ENCODE assay signal across 1 cellular context in the genomic region with DNA sequence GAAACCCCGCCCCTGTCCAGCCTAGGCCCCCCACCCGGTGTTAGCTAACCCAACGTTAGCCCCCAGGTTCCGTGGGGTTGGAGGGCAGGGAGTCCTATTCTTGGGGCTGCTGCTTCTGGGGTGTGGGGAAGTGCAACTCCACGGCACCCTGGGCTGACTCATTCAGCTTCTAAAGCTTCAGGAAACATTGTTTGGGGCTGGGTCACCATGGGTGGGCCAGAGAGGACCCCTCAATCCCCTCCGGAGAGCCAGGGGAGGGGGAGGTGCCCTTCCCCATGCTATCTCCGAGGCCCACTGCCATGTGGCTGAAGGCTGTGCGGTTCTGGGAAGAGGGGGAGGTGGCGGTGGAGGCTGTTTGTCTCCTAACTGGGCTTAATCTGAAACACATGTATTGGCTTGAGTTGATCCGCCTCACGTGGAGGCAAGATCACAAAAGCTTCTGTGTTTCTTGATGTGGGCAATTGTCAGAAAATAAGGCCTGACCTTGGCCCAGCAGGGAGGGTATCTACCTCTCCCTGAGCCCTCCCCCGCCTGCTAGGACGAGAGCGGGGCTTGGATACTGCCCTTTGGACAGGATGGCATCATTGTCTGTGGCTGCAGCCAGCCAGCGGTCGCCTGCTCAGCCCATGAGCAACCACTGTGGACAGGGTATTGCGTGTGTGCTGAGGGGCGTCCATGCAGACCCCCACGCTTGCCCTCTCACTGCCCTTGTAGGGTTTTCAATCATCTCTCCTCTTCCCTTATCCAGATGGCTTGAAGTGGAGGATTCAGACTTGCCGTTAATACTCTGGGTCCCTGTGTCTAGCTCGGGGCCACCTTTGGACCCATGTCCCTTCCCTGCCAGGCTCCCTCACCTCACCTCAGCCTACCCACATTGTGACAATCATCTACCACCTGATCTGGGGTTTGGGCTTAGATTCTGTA.
A peak's percentile ranks its signal among the peaks of the same experiment; 100 is the strongest.
TF ChIP-seq lines count a peak whose summit lies in the region.

No MANE protein-coding gene starts in this region.

TF ChIP-seq in HepG2, 621 proteins besides CTCF, POLR2A, EP300 and RAD21 (continued from another document and continues in another):
- TF ChIP-seq ZHX2 (IDR thresholded peaks at IDR 0.05; ENCODE audit: low read depth), result peak; percentile 72
- TF ChIP-seq ZHX2 (CRISPR knock-in tag; IDR thresholded peaks at IDR 0.05; ENCODE audit: borderline replicate concordance), result no peak; the same call in 1 of the 2 replicates
- TF ChIP-seq, protein P1, sequence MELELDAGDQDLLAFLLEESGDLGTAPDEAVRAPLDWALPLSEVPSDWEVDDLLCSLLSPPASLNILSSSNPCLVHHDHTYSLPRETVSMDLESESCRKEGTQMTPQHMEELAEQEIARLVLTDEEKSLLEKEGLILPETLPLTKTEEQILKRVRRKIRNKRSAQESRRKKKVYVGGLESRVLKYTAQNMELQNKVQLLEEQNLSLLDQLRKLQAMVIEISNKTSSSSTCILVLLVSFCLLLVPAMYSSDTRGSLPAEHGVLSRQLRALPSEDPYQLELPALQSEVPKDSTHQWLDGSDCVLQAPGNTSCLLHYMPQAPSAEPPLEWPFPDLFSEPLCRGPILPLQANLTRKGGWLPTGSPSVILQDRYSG (CRISPR knock-in tag; IDR thresholded peaks at IDR 0.05), result no peak
- TF ChIP-seq DZIP1 (CRISPR knock-in tag; IDR thresholded peaks at IDR 0.05), result no peak
- no peak for TF ChIP-seq BRCA1 (CRISPR knock-in tag; IDR thresholded peaks at IDR 0.05)
- TF ChIP-seq POLR2AphosphoS5 (IDR thresholded peaks at IDR 0.05; ENCODE audit: low read depth, low read length), result peak; percentile 77
- TF ChIP-seq, protein P2, sequence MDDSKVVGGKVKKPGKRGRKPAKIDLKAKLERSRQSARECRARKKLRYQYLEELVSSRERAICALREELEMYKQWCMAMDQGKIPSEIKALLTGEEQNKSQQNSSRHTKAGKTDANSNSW (CRISPR knock-in tag; IDR thresholded peaks at IDR 0.05; ENCODE audit: borderline replicate concordance), result no peak; the same call in 1 of the 2 replicates
- TF ChIP-seq, protein P3, sequence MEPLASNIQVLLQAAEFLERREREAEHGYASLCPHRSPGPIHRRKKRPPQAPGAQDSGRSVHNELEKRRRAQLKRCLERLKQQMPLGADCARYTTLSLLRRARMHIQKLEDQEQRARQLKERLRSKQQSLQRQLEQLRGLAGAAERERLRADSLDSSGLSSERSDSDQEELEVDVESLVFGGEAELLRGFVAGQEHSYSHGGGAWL (CRISPR knock-in tag; IDR thresholded peaks at IDR 0.05), result peak; percentile 50; the same call in 1 of the 2 replicates
- peak; percentile 96 for TF ChIP-seq HDAC2 (CRISPR knock-in tag; IDR thresholded peaks at IDR 0.05)
- no peak for TF ChIP-seq TIGD3 (CRISPR knock-in tag; IDR thresholded peaks at IDR 0.05; ENCODE audit: borderline replicate concordance)
- no peak for TF ChIP-seq SNAPC2 (CRISPR knock-in tag; IDR thresholded peaks at IDR 0.05)
- no peak for TF ChIP-seq MAFG (CRISPR knock-in tag; IDR thresholded peaks at IDR 0.05)
- TF ChIP-seq JDP2 (CRISPR knock-in tag; IDR thresholded peaks at IDR 0.05; ENCODE audit: borderline replicate concordance), result no peak
- TF ChIP-seq ZNF512 (CRISPR knock-in tag; IDR thresholded peaks at IDR 0.05), result no peak
- TF ChIP-seq PHB2 (IDR thresholded peaks at IDR 0.05; ENCODE audit: partially characterized antibody), result no peak
- peak; percentile 52 for TF ChIP-seq HNRNPH1 (optimal IDR thresholded peaks at IDR 0.05; ENCODE audit: low read depth, low read length)
- TF ChIP-seq, protein P4, sequence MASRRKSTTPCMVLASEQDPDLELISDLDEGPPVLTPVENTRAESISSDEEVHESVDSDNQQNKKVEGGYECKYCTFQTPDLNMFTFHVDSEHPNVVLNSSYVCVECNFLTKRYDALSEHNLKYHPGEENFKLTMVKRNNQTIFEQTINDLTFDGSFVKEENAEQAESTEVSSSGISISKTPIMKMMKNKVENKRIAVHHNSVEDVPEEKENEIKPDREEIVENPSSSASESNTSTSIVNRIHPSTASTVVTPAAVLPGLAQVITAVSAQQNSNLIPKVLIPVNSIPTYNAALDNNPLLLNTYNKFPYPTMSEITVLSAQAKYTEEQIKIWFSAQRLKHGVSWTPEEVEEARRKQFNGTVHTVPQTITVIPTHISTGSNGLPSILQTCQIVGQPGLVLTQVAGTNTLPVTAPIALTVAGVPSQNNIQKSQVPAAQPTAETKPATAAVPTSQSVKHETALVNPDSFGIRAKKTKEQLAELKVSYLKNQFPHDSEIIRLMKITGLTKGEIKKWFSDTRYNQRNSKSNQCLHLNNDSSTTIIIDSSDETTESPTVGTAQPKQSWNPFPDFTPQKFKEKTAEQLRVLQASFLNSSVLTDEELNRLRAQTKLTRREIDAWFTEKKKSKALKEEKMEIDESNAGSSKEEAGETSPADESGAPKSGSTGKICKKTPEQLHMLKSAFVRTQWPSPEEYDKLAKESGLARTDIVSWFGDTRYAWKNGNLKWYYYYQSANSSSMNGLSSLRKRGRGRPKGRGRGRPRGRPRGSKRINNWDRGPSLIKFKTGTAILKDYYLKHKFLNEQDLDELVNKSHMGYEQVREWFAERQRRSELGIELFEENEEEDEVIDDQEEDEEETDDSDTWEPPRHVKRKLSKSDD (CRISPR knock-in tag; IDR thresholded peaks at IDR 0.05; ENCODE audit: low read depth), result peak; percentile 73; the same call in 1 of the 2 replicates
- TF ChIP-seq ZNF614 (CRISPR knock-in tag; IDR thresholded peaks at IDR 0.05; ENCODE audit: borderline replicate concordance), result no peak; the same call in 1 of the 2 replicates
- TF ChIP-seq ZNF674 (CRISPR knock-in tag; IDR thresholded peaks at IDR 0.05; ENCODE audit: low read depth), result no peak
- peak; percentile 94 for TF ChIP-seq RARA (CRISPR knock-in tag; IDR thresholded peaks at IDR 0.05)
- no peak for TF ChIP-seq ZNF546 (CRISPR knock-in tag; conservative IDR thresholded peaks at IDR 0.05)
- peak; percentile 71; the same call in 1 of the 2 replicates for TF ChIP-seq CEBPB (IDR thresholded peaks at IDR 0.05; ENCODE audit: borderline replicate concordance, low read depth, low read length)
- peak; percentile 91 for TF ChIP-seq SOX13 (IDR thresholded peaks at IDR 0.05)
- peak in 1 of 2 experiments; percentile 98; a peak in 2 of 4 replicates for TF ChIP-seq SOX13 (CRISPR knock-in tag; conservative IDR thresholded peaks at IDR 0.05 in 1 of 2, IDR thresholded peaks at IDR 0.05 in 1 of 2)
- TF ChIP-seq ZNF33A (CRISPR knock-in tag; IDR thresholded peaks at IDR 0.05; ENCODE audit: borderline replicate concordance), result no peak
- TF ChIP-seq CREM (IDR thresholded peaks at IDR 0.05), result peak; percentile 66; the same call in 1 of the 2 replicates
- TF ChIP-seq CREM (CRISPR knock-in tag; IDR thresholded peaks at IDR 0.05), result no peak
- TF ChIP-seq TAF1 (CRISPR knock-in tag; IDR thresholded peaks at IDR 0.05), result peak; percentile 67
- TF ChIP-seq FOXP1 (IDR thresholded peaks at IDR 0.05), result no peak
- peak; percentile 75 for TF ChIP-seq FOXP1 (CRISPR knock-in tag; IDR thresholded peaks at IDR 0.05)
- TF ChIP-seq ELK4 (CRISPR knock-in tag; IDR thresholded peaks at IDR 0.05; ENCODE audit: borderline replicate concordance), result no peak
- no peak for TF ChIP-seq ZNF44 (CRISPR knock-in tag; IDR thresholded peaks at IDR 0.05)
